28 cellular contexts compared by ENCODE assay signal in genomic region chr9:133235549-133236222, GRCh38. TPM values are rescaled to one million over a fixed set of nuclear protein-coding genes. Genes with fewer than 3 reads are reported as not detected.
"Had no signal": no experiment of that assay in that cellular context is flagged by ENCODE, and none has a peak within 500 bp of the region (broad histone marks: within the 10 kb centered on the region; RNA-seq: fewer than 3 reads in every experiment).

No MANE protein-coding gene starts in this region.

- H3K4me3 ChIP-seq: cardiac muscle cell, pancreas, right lobe of liver, stomach, suprapubic skin, transverse colon had no signal

- H3K27ac ChIP-seq: cardiac muscle cell, pancreas, right lobe of liver had no signal

- H3K27ac Mint-ChIP-seq: activated B cell treated with CpG ODN at 0.5 μM for 24 hours; activated naive CD4-positive, alpha-beta T cell treated with anti-CD3 and anti-CD28 coated beads, Interleukin-2, amount 10 ng/mL, durations not matched to agents 7 days and 5 days; activated naive CD8-positive, alpha-beta T cell treated with anti-CD3 and anti-CD28 coated beads, Interleukin-2, amount 50 U/mL, for 24 hours; activated T-cell treated with anti-CD3 and anti-CD28 coated beads, Interleukin-2, amount 50 U/mL, for 72 hours; natural killer cell; stimulated activated memory B cell treated with anti-CD40 and anti-IgM and Interleukin-4, amounts not matched to agents 10 μg/mL and 1 μg/mL and 100 μg/mL, for 72 hours; T-helper 17 cell had no signal

- DNase-seq: activated B cell treated with CpG ODN at 0.5 μM for 24 hours; activated CD4-positive, alpha-beta T cell treated with anti-CD3 and anti-CD28 coated beads for 4 hours; activated CD4-positive, alpha-beta T cell treated with anti-CD3 and anti-CD28 coated beads, Interleukin-2, amount 50 U/mL, for 48 hours; activated effector memory CD4-positive, alpha-beta T cell treated with Interleukin-2 at 50 U/mL for 16 hours; activated naive CD4-positive, alpha-beta T cell treated with anti-CD3 and anti-CD28 coated beads, Interleukin-2, amount 10 ng/mL, durations not matched to agents 7 days and 5 days; activated naive CD8-positive, alpha-beta T cell treated with anti-CD3 and anti-CD28 coated beads, Interleukin-2, amount 50 U/mL, for 24 hours; activated T-cell treated with anti-CD3 and anti-CD28 coated beads, Interleukin-2, amount 50 U/mL, for 72 hours; dermis blood vessel endothelial cell; effector memory CD4-positive, alpha-beta T cell; foreskin melanocyte; hippocampal formation; midbrain; natural killer cell; pancreas; right lobe of liver; small intestine; stimulated activated CD4-positive, alpha-beta T cell treated with anti-CD3 and anti-CD28 coated beads, Interleukin-15, amount 100 ng/mL, for 24 hours; stomach; SW 1271; T-helper 17 cell; transverse colon had no signal

- ATAC-seq: activated naive CD8-positive, alpha-beta T cell treated with anti-CD3 and anti-CD28 coated beads, Interleukin-2, amount 50 U/mL, for 24 hours; activated T-cell treated with anti-CD3 and anti-CD28 coated beads, Interleukin-2, amount 50 U/mL, for 72 hours; natural killer cell; pancreas; right lobe of liver; stimulated activated memory B cell treated with anti-CD40 and anti-IgM and Interleukin-4, amounts not matched to agents 10 μg/mL and 1 μg/mL and 100 μg/mL, for 72 hours; T-helper 17 cell had no signal

- H3K27me3 ChIP-seq: cardiac muscle cell, pancreas, right lobe of liver, suprapubic skin, transverse colon had no signal

- H3K9me3 ChIP-seq: pancreas, right lobe of liver, stomach, suprapubic skin, transverse colon had no signal

- H3K36me3 Mint-ChIP-seq: activated naive CD4-positive, alpha-beta T cell treated with anti-CD3 and anti-CD28 coated beads, Interleukin-2, amount 10 ng/mL, durations not matched to agents 7 days and 5 days; natural killer cell; stimulated activated memory B cell treated with anti-CD40 and anti-IgM and Interleukin-4, amounts not matched to agents 10 μg/mL and 1 μg/mL and 100 μg/mL, for 72 hours had no signal

- H3K9me3 Mint-ChIP-seq: activated B cell treated with CpG ODN at 0.5 μM for 24 hours; activated naive CD4-positive, alpha-beta T cell treated with anti-CD3 and anti-CD28 coated beads, Interleukin-2, amount 10 ng/mL, durations not matched to agents 7 days and 5 days; activated naive CD8-positive, alpha-beta T cell treated with anti-CD3 and anti-CD28 coated beads, Interleukin-2, amount 50 U/mL, for 24 hours; activated T-cell treated with anti-CD3 and anti-CD28 coated beads, Interleukin-2, amount 50 U/mL, for 72 hours; natural killer cell; stimulated activated memory B cell treated with anti-CD40 and anti-IgM and Interleukin-4, amounts not matched to agents 10 μg/mL and 1 μg/mL and 100 μg/mL, for 72 hours had no signal

- H3K4me3 Mint-ChIP-seq: activated B cell treated with CpG ODN at 0.5 μM for 24 hours; activated naive CD4-positive, alpha-beta T cell treated with anti-CD3 and anti-CD28 coated beads, Interleukin-2, amount 10 ng/mL, durations not matched to agents 7 days and 5 days; activated naive CD8-positive, alpha-beta T cell treated with anti-CD3 and anti-CD28 coated beads, Interleukin-2, amount 50 U/mL, for 24 hours; activated T-cell treated with anti-CD3 and anti-CD28 coated beads, Interleukin-2, amount 50 U/mL, for 72 hours; natural killer cell; stimulated activated memory B cell treated with anti-CD40 and anti-IgM and Interleukin-4, amounts not matched to agents 10 μg/mL and 1 μg/mL and 100 μg/mL, for 72 hours; T-helper 17 cell had no signal

- H3K36me3 ChIP-seq: cardiac muscle cell, pancreas, right lobe of liver, stomach, suprapubic skin, transverse colon had no signal

- FAIRE-seq: pancreas, small intestine had no signal

RNA-seq across cellular contexts. Expression of gene OBP2B, which starts 26.6 kb away (rescaled TPM):
- total RNA-seq: activated B cell treated with CpG ODN at 0.5 μM for 24 hours; activated T-cell treated with anti-CD3 and anti-CD28 coated beads, Interleukin-2, amount 50 U/mL, for 72 hours; cardiac muscle cell; chondrocyte; dermis blood vessel endothelial cell; esophagus mucosa; liver; natural killer cell; pancreas; pulmonary artery endothelial cell; right lobe of liver; stomach; T-helper 17 cell; transverse colon had no signal
- polyA plus RNA-seq: liver, pancreas, small intestine, stomach had no signal

RNA-seq across cellular contexts. Expression of gene ABO, which starts 39.3 kb away (rescaled TPM):
- total RNA-seq: activated B cell treated with CpG ODN at 0.5 μM for 24 hours; activated T-cell treated with anti-CD3 and anti-CD28 coated beads, Interleukin-2, amount 50 U/mL, for 72 hours; pulmonary artery endothelial cell had no signal
- polyA plus RNA-seq: cardiac muscle cell had no signal
